In genomic region chr19:48615145-48616040, GRCh38 we compare ENCODE assay signal across 14 cellular contexts. TPM values are rescaled to one million over a fixed set of nuclear protein-coding genes. Genes with fewer than 3 reads are reported as not detected.
DNase-seq lines count a peak whose midpoint lies in the region; ATAC-seq and TF ChIP-seq lines count a peak whose summit lies in the region.
"Had no signal": no experiment of that assay in that cellular context is flagged by ENCODE, and none has a peak within 500 bp of the region (broad histone marks: within the 10 kb centered on the region; RNA-seq: fewer than 3 reads in every experiment).

No MANE protein-coding gene starts in this region.

- DNase-seq in stimulated activated naive CD8-positive, alpha-beta T cell treated with anti-CD3 and anti-CD28 coated beads, Interleukin-15, amount 100 ng/mL, for 72 hours, result no peak
- DNase-seq in activated naive CD8-positive, alpha-beta T cell treated with anti-CD3 and anti-CD28 coated beads, Interleukin-2, amount 50 U/mL, for 24 hours, result no peak
- no peak for DNase-seq in lower lobe of right lung
- DNase-seq in SIG-M5 treated with dmso at 0.1 percent for 504 hours (lab: John Stamatoyannopoulos, UW; ENCODE audit: unreplicated experiment), result no peak
- DNase-seq in HPDE6-E6E7 (ENCODE audit: extremely low spot score), result no peak
- DNase-seq: activated naive CD4-positive, alpha-beta T cell treated with anti-CD3 and anti-CD28 coated beads, Interleukin-2, amount 10 ng/mL, durations not matched to agents 7 days and 5 days; C1 segment of cervical spinal cord; NCI-H524 treated with DMSO at 0.1 percent for 48 hours had no signal

- H3K4me1 ChIP-seq in lower lobe of right lung, result peaks cover 41% of the 10 kb centered on the region

- peak overlapping the region; percentile 31 for H3K27ac Mint-ChIP-seq in stimulated activated naive CD8-positive, alpha-beta T cell treated with anti-CD3 and anti-CD28 coated beads, Interleukin-15, Interleukin-2, amounts not matched to agents 100 ng/mL and 50 ng/mL, for 24 hours
- H3K27ac Mint-ChIP-seq in stimulated activated naive CD8-positive, alpha-beta T cell treated with anti-CD3 and anti-CD28 coated beads, Interleukin-15, amount 100 ng/mL, for 72 hours, result peak overlapping the region in 1 of 2 donors; percentile 100
- H3K27ac Mint-ChIP-seq in activated naive CD8-positive, alpha-beta T cell treated with anti-CD3 and anti-CD28 coated beads, Interleukin-2, amount 50 U/mL, for 24 hours, result peak overlapping the region; percentile 70

- H3K27me3 Mint-ChIP-seq in stimulated activated naive CD8-positive, alpha-beta T cell treated with anti-CD3 and anti-CD28 coated beads, Interleukin-15, Interleukin-2, amounts not matched to agents 100 ng/mL and 50 ng/mL, for 24 hours, result no peaks in the 10 kb centered on the region
- H3K27me3 Mint-ChIP-seq in stimulated activated naive CD8-positive, alpha-beta T cell treated with anti-CD3 and anti-CD28 coated beads, Interleukin-15, amount 100 ng/mL, for 72 hours, result no peaks in the 10 kb centered on the region
- H3K27me3 Mint-ChIP-seq in activated naive CD8-positive, alpha-beta T cell treated with anti-CD3 and anti-CD28 coated beads, Interleukin-2, amount 50 U/mL, for 24 hours, result no peaks in the 10 kb centered on the region

- peaks cover 42% of the 10 kb centered on the region for H3K4me1 Mint-ChIP-seq in stimulated activated naive CD8-positive, alpha-beta T cell treated with anti-CD3 and anti-CD28 coated beads, Interleukin-15, Interleukin-2, amounts not matched to agents 100 ng/mL and 50 ng/mL, for 24 hours (ENCODE audit: low read depth)
- H3K4me1 Mint-ChIP-seq in stimulated activated naive CD8-positive, alpha-beta T cell treated with anti-CD3 and anti-CD28 coated beads, Interleukin-15, amount 100 ng/mL, for 72 hours, result peaks cover 54% of the 10 kb centered on the region
- peaks cover 41% of the 10 kb centered on the region for H3K4me1 Mint-ChIP-seq in activated naive CD8-positive, alpha-beta T cell treated with anti-CD3 and anti-CD28 coated beads, Interleukin-2, amount 50 U/mL, for 24 hours

- no peaks in the 10 kb centered on the region for H3K9me3 Mint-ChIP-seq in stimulated activated naive CD8-positive, alpha-beta T cell treated with anti-CD3 and anti-CD28 coated beads, Interleukin-15, Interleukin-2, amounts not matched to agents 100 ng/mL and 50 ng/mL, for 24 hours
- no peaks in the 10 kb centered on the region for H3K9me3 Mint-ChIP-seq in stimulated activated naive CD8-positive, alpha-beta T cell treated with anti-CD3 and anti-CD28 coated beads, Interleukin-15, amount 100 ng/mL, for 72 hours
- H3K9me3 Mint-ChIP-seq in activated naive CD8-positive, alpha-beta T cell treated with anti-CD3 and anti-CD28 coated beads, Interleukin-2, amount 50 U/mL, for 24 hours, result no peaks in the 10 kb centered on the region
- H3K9me3 Mint-ChIP-seq: activated naive CD4-positive, alpha-beta T cell treated with anti-CD3 and anti-CD28 coated beads, Interleukin-2, amount 10 ng/mL, durations not matched to agents 7 days and 5 days had no signal

- TF ChIP-seq CTCF in lower lobe of right lung (IDR thresholded peaks at IDR 0.05), result no peak

- no peaks in the 10 kb centered on the region for H3K27me3 ChIP-seq in lower lobe of right lung (ENCODE audit: low read depth)

- peak overlapping the region; percentile 81 for H3K27ac ChIP-seq in lower lobe of right lung

- intact Hi-C loops in lower lobe of right lung (cut with DNase I), result no loop called here

- H3K4me3 ChIP-seq in lower lobe of right lung, result peak overlapping the region; percentile 48

- H3K36me3 ChIP-seq in lower lobe of right lung, result peaks cover 32% of the 10 kb centered on the region

- no peaks in the 10 kb centered on the region for H3K9me3 ChIP-seq in lower lobe of right lung

- no peak for ATAC-seq in stimulated activated naive CD8-positive, alpha-beta T cell treated with anti-CD3 and anti-CD28 coated beads, Interleukin-15, amount 100 ng/mL, for 72 hours
- ATAC-seq in activated naive CD8-positive, alpha-beta T cell treated with anti-CD3 and anti-CD28 coated beads, Interleukin-2, amount 50 U/mL, for 24 hours, result no peak
- ATAC-seq in lower lobe of right lung, result no peak
- no peak for ATAC-seq in HG02885 (IDR thresholded peaks at IDR 0.05; ENCODE audit: poor library complexity, unreplicated experiment)
- ATAC-seq in GM18867 (IDR thresholded peaks at IDR 0.05; ENCODE audit: unreplicated experiment), result no peak

- H3K4me3 Mint-ChIP-seq in stimulated activated naive CD8-positive, alpha-beta T cell treated with anti-CD3 and anti-CD28 coated beads, Interleukin-15, Interleukin-2, amounts not matched to agents 100 ng/mL and 50 ng/mL, for 24 hours, result peak overlapping the region; percentile 45
- peak overlapping the region in 1 of 2 donors; percentile 89 for H3K4me3 Mint-ChIP-seq in stimulated activated naive CD8-positive, alpha-beta T cell treated with anti-CD3 and anti-CD28 coated beads, Interleukin-15, amount 100 ng/mL, for 72 hours
- H3K4me3 Mint-ChIP-seq in activated naive CD8-positive, alpha-beta T cell treated with anti-CD3 and anti-CD28 coated beads, Interleukin-2, amount 50 U/mL, for 24 hours, result peak overlapping the region; percentile 98

- H3K36me3 Mint-ChIP-seq in stimulated activated naive CD8-positive, alpha-beta T cell treated with anti-CD3 and anti-CD28 coated beads, Interleukin-15, Interleukin-2, amounts not matched to agents 100 ng/mL and 50 ng/mL, for 24 hours (ENCODE audit: low read depth), result peaks cover 57% of the 10 kb centered on the region
- peaks cover 54% of the 10 kb centered on the region for H3K36me3 Mint-ChIP-seq in activated naive CD8-positive, alpha-beta T cell treated with anti-CD3 and anti-CD28 coated beads, Interleukin-2, amount 50 U/mL, for 24 hours (ENCODE audit: low read depth)

RNA-seq across cellular contexts. Expression of gene FAM83E, which starts 0.5 kb away (rescaled TPM):
- total RNA-seq in lower lobe of right lung, result 34.1 TPM

RNA-seq across cellular contexts. Expression of gene RPL18, which starts 3.6 kb away (rescaled TPM):
- total RNA-seq in lower lobe of right lung, result 997 TPM

RNA-seq across cellular contexts. Expression of gene SPHK2, which starts 3.9 kb away (rescaled TPM):
- total RNA-seq in lower lobe of right lung, result 23.8 TPM

RNA-seq across cellular contexts. Expression of gene SPACA4, which starts 8.9 kb away (rescaled TPM):
- not detected for total RNA-seq in lower lobe of right lung
- total RNA-seq: epithelial cell of proximal tubule; pulmonary artery endothelial cell; T-helper 2 cell treated with Interferon-gamma antibody and Interleukin-4, amounts not matched to agents 100 ng/mL and 5 ng/mL, for 36 hours had no signal

RNA-seq across cellular contexts. Expression of gene DBP, which starts 21.8 kb away (rescaled TPM):
- total RNA-seq in lower lobe of right lung, result 17.7 TPM
